Comparison of ENCODE assay signal across 24 cellular contexts in the genomic region with DNA sequence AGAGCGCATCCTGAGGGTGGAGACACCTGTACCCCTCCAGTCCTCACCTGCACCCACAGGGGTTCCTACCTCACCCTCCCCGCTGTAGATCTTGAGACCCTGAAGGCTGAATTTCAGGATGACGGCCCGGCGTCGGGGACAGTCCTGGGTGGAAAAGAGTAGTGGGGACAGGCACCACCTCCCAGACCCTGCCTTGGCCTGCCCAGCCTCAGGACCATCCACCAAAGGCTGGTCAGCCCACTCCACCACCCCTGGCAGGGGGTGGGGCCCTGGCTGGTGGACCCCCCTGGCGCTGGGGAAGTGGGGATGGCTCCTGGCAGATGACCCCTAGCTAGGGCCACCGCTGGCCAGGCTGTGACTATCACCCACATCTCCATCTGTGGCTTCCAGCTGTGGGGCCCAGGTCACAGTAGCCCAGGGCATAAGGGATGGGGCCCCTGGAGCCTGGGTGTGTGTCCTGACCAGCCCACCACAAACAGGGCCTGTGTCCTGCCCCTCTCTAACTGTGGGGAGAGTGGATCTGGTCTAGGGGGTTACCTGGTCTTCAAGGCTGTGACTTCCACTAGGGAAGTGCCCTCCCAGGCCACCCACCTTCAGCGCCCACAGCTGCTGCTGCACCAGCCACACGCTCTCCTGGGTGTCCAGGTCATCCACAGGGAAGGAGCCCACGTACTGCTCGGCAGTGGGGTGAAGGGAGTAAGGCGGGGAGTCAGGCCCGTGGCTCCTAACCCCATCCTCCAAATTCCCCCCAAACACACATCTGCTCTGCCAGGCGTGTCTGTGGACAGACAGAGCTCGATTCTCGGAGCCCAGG. TPM values are rescaled to one million over a fixed set of nuclear protein-coding genes. Genes with fewer than 3 reads are reported as not detected.
A peak's percentile ranks its signal among the peaks of the same experiment; 100 is the strongest.
DNase-seq lines count a peak whose midpoint lies in the region; ATAC-seq and TF ChIP-seq lines count a peak whose summit lies in the region.
"Had no signal": no experiment of that assay in that cellular context is flagged by ENCODE, and none has a peak within 500 bp of the region (broad histone marks: within the 10 kb centered on the region; RNA-seq: fewer than 3 reads in every experiment).

No MANE protein-coding gene starts in this region.

- H3K4me1 Mint-ChIP-seq in activated T-cell treated with anti-CD3 and anti-CD28 coated beads, Interleukin-2, amount 50 U/mL, for 24 hours (ENCODE audit: low read depth): peaks cover 7% of the 10 kb centered on the region
- peaks cover 5% of the 10 kb centered on the region for H3K4me1 Mint-ChIP-seq in activated T-cell treated with anti-CD3 and anti-CD28 coated beads, Interleukin-2, amount 50 U/mL, for 72 hours (ENCODE audit: low read depth)
- peaks cover 6% of the 10 kb centered on the region for H3K4me1 Mint-ChIP-seq in activated CD8-positive, alpha-beta memory T cell treated with anti-CD3 and anti-CD28 coated beads, Interleukin-2, amount 10 ng/mL, durations not matched to agents 7 days and 5 days
- H3K4me1 Mint-ChIP-seq in stimulated activated naive B cell treated with anti-CD40 and anti-IgM and Interleukin-4, amounts not matched to agents 10 μg/mL and 1 μg/mL and 100 μg/mL, for 72 hours: peaks cover 13 to 29% of the 10 kb centered on the region in 2 donors
- H3K4me1 Mint-ChIP-seq: activated naive CD4-positive, alpha-beta T cell treated with anti-CD3 and anti-CD28 coated beads, Interleukin-2, amount 50 U/mL, for 24 hours had no signal

- no peaks in the 10 kb centered on the region for H3K9me3 ChIP-seq in left lung
- H3K9me3 ChIP-seq: BLaER1, esophagus muscularis mucosa, MG63 had no signal

- H3K4me1 ChIP-seq in left lung: peaks cover 0 to 20% of the 10 kb centered on the region in 2 donors

- H3K4me3 Mint-ChIP-seq in activated T-cell treated with anti-CD3 and anti-CD28 coated beads, Interleukin-2, amount 50 U/mL, for 24 hours: no peak overlapping the region
- no peak overlapping the region for H3K4me3 Mint-ChIP-seq in activated T-cell treated with anti-CD3 and anti-CD28 coated beads, Interleukin-2, amount 50 U/mL, for 72 hours
- H3K4me3 Mint-ChIP-seq in activated CD8-positive, alpha-beta memory T cell treated with anti-CD3 and anti-CD28 coated beads, Interleukin-2, amount 10 ng/mL, durations not matched to agents 7 days and 5 days: no peak overlapping the region
- no peak overlapping the region for H3K4me3 Mint-ChIP-seq in stimulated activated naive B cell treated with anti-CD40 and anti-IgM and Interleukin-4, amounts not matched to agents 10 μg/mL and 1 μg/mL and 100 μg/mL, for 72 hours
- H3K4me3 Mint-ChIP-seq: activated CD4-positive, alpha-beta T cell treated with anti-CD3 and anti-CD28 coated beads, Interleukin-2, amount 10 ng/mL, durations not matched to agents 7 days and 5 days; activated naive CD4-positive, alpha-beta T cell treated with anti-CD3 and anti-CD28 coated beads, Interleukin-2, amount 50 U/mL, for 24 hours; IgD-negative memory B cell; nephron progenitor cell had no signal

- ATAC-seq in activated T-cell treated with anti-CD3 and anti-CD28 coated beads, Interleukin-2, amount 50 U/mL, for 72 hours (replicated peaks in 1 of 2): no peak
- no peak for ATAC-seq in activated CD8-positive, alpha-beta memory T cell treated with anti-CD3 and anti-CD28 coated beads, Interleukin-2, amount 10 ng/mL, durations not matched to agents 7 days and 5 days
- no peak for ATAC-seq in left lung
- no peak for ATAC-seq in stimulated activated naive B cell treated with anti-CD40 and anti-IgM and Interleukin-4, amounts not matched to agents 10 μg/mL and 1 μg/mL and 100 μg/mL, for 72 hours (replicated peaks)
- ATAC-seq in GM21360 (IDR thresholded peaks at IDR 0.05; ENCODE audit: unreplicated experiment): no peak
- ATAC-seq: HCT116, Right ventricle myocardium inferior had no signal

- intact Hi-C loops in left lung (cut with DNase I): no loop called here

- H3K27ac ChIP-seq in left lung: no peak overlapping the region
- H3K27ac ChIP-seq: BLaER1, esophagus muscularis mucosa had no signal

- DNase-seq in activated T-cell treated with anti-CD3 and anti-CD28 coated beads, Interleukin-2, amount 50 U/mL, for 24 hours: peak; percentile 22
- no peak for DNase-seq in activated T-cell treated with anti-CD3 and anti-CD28 coated beads, Interleukin-2, amount 50 U/mL, for 72 hours
- DNase-seq in activated CD8-positive, alpha-beta memory T cell treated with anti-CD3 and anti-CD28 coated beads, Interleukin-2, amount 10 ng/mL, durations not matched to agents 7 days and 5 days: peak; percentile 33
- DNase-seq in left lung (peak; percentile 24 to 50), NCI-H446 treated with DMSO at 0.1 percent for 48 hours (lab: John Stamatoyannopoulos, UW) (no peak)
- DNase-seq in stimulated activated naive B cell treated with anti-CD40 and anti-IgM and Interleukin-4, amounts not matched to agents 10 μg/mL and 1 μg/mL and 100 μg/mL, for 72 hours: no peak
- no peak for DNase-seq in activated naive CD4-positive, alpha-beta T cell treated with anti-CD3 and anti-CD28 coated beads, Interleukin-2, amount 50 U/mL, for 16 hours
- DNase-seq: activated CD4-positive, alpha-beta T cell treated with anti-CD3 and anti-CD28 coated beads, Interleukin-2, amount 10 ng/mL, durations not matched to agents 7 days and 5 days; activated T-cell treated with anti-CD3 and anti-CD28 coated beads for 4 hours; cerebellar nuclear complex; effector memory CD4-positive, alpha-beta T cell; MG63; NCI-H1436 treated with DMSO at 0.1 percent for 48 hours; NCI-H2171 treated with DMSO at 0.1 percent for 48 hours; nephron progenitor cell; substantia nigra had no signal

- CTCF ChIA-PET in activated CD8-positive, alpha-beta memory T cell treated with anti-CD3 and anti-CD28 coated beads, Interleukin-2, amount 10 ng/mL, durations not matched to agents 7 days and 5 days (lab: Charles Lee): interaction anchor here (1.0 to 1.3 kb wide), 2 partner anchors 29 to 30 kb away, joined by 4 read pairs; no protein-coding TSS in a partner anchor

- H3K36me3 Mint-ChIP-seq in activated T-cell treated with anti-CD3 and anti-CD28 coated beads, Interleukin-2, amount 50 U/mL, for 24 hours (ENCODE audit: low read depth): no peaks in the 10 kb centered on the region
- no peaks in the 10 kb centered on the region for H3K36me3 Mint-ChIP-seq in activated T-cell treated with anti-CD3 and anti-CD28 coated beads, Interleukin-2, amount 50 U/mL, for 72 hours (ENCODE audit: insufficient read depth in 2 of 2)
- no peaks in the 10 kb centered on the region for H3K36me3 Mint-ChIP-seq in activated CD8-positive, alpha-beta memory T cell treated with anti-CD3 and anti-CD28 coated beads, Interleukin-2, amount 10 ng/mL, durations not matched to agents 7 days and 5 days
- H3K36me3 Mint-ChIP-seq in stimulated activated naive B cell treated with anti-CD40 and anti-IgM and Interleukin-4, amounts not matched to agents 10 μg/mL and 1 μg/mL and 100 μg/mL, for 72 hours: no peaks in the 10 kb centered on the region
- H3K36me3 Mint-ChIP-seq: activated naive CD4-positive, alpha-beta T cell treated with anti-CD3 and anti-CD28 coated beads, Interleukin-2, amount 50 U/mL, for 24 hours had no signal

- H3K27me3 Mint-ChIP-seq in activated T-cell treated with anti-CD3 and anti-CD28 coated beads, Interleukin-2, amount 50 U/mL, for 24 hours: peaks cover 34% of the 10 kb centered on the region
- peaks cover 29% of the 10 kb centered on the region for H3K27me3 Mint-ChIP-seq in activated T-cell treated with anti-CD3 and anti-CD28 coated beads, Interleukin-2, amount 50 U/mL, for 72 hours (ENCODE audit: low read depth)
- peaks cover 35% of the 10 kb centered on the region for H3K27me3 Mint-ChIP-seq in activated CD8-positive, alpha-beta memory T cell treated with anti-CD3 and anti-CD28 coated beads, Interleukin-2, amount 10 ng/mL, durations not matched to agents 7 days and 5 days
- H3K27me3 Mint-ChIP-seq in stimulated activated naive B cell treated with anti-CD40 and anti-IgM and Interleukin-4, amounts not matched to agents 10 μg/mL and 1 μg/mL and 100 μg/mL, for 72 hours: peaks cover 33 to 42% of the 10 kb centered on the region in 2 donors

- H3K27me3 ChIP-seq in left lung: peaks cover 24 to 41% of the 10 kb centered on the region in 2 donors
- H3K27me3 ChIP-seq: MG63 had no signal

- H3K4me3 ChIP-seq in left lung: no peak overlapping the region
- H3K4me3 ChIP-seq: BLaER1, esophagus muscularis mucosa, MG63 had no signal

- TF ChIP-seq CTCF in left lung (IDR thresholded peaks at IDR 0.05): no peak

- H3K9me3 Mint-ChIP-seq in activated T-cell treated with anti-CD3 and anti-CD28 coated beads, Interleukin-2, amount 50 U/mL, for 24 hours: no peaks in the 10 kb centered on the region
- no peaks in the 10 kb centered on the region for H3K9me3 Mint-ChIP-seq in activated T-cell treated with anti-CD3 and anti-CD28 coated beads, Interleukin-2, amount 50 U/mL, for 72 hours
- no peaks in the 10 kb centered on the region for H3K9me3 Mint-ChIP-seq in activated CD8-positive, alpha-beta memory T cell treated with anti-CD3 and anti-CD28 coated beads, Interleukin-2, amount 10 ng/mL, durations not matched to agents 7 days and 5 days (ENCODE audit: low read depth)
- H3K9me3 Mint-ChIP-seq in stimulated activated naive B cell treated with anti-CD40 and anti-IgM and Interleukin-4, amounts not matched to agents 10 μg/mL and 1 μg/mL and 100 μg/mL, for 72 hours: no peaks in the 10 kb centered on the region
- H3K9me3 Mint-ChIP-seq: activated CD4-positive, alpha-beta T cell treated with anti-CD3 and anti-CD28 coated beads, Interleukin-2, amount 10 ng/mL, durations not matched to agents 7 days and 5 days; activated naive CD4-positive, alpha-beta T cell treated with anti-CD3 and anti-CD28 coated beads, Interleukin-2, amount 50 U/mL, for 24 hours; IgD-negative memory B cell; nephron progenitor cell had no signal

- H3K36me3 ChIP-seq in left lung: no peaks in the 10 kb centered on the region
- H3K36me3 ChIP-seq: BLaER1, esophagus muscularis mucosa, MG63 had no signal

- no peak overlapping the region for H3K27ac Mint-ChIP-seq in activated T-cell treated with anti-CD3 and anti-CD28 coated beads, Interleukin-2, amount 50 U/mL, for 24 hours
- H3K27ac Mint-ChIP-seq in activated T-cell treated with anti-CD3 and anti-CD28 coated beads, Interleukin-2, amount 50 U/mL, for 72 hours: no peak overlapping the region
- H3K27ac Mint-ChIP-seq in activated CD8-positive, alpha-beta memory T cell treated with anti-CD3 and anti-CD28 coated beads, Interleukin-2, amount 10 ng/mL, durations not matched to agents 7 days and 5 days: no peak overlapping the region
- peak overlapping the region; percentile 43 for H3K27ac Mint-ChIP-seq in stimulated activated naive B cell treated with anti-CD40 and anti-IgM and Interleukin-4, amounts not matched to agents 10 μg/mL and 1 μg/mL and 100 μg/mL, for 72 hours
- H3K27ac Mint-ChIP-seq: activated CD4-positive, alpha-beta T cell treated with anti-CD3 and anti-CD28 coated beads, Interleukin-2, amount 10 ng/mL, durations not matched to agents 7 days and 5 days; activated naive CD4-positive, alpha-beta T cell treated with anti-CD3 and anti-CD28 coated beads, Interleukin-2, amount 50 U/mL, for 24 hours; IgD-negative memory B cell; nephron progenitor cell had no signal

RNA-seq across cellular contexts. Expression of gene SH2D5, which starts 5.4 kb away (rescaled TPM):
- under 1 TPM; 0.09 to 0.34 TPM for total RNA-seq in activated T-cell treated with anti-CD3 and anti-CD28 coated beads, Interleukin-2, amount 50 U/mL, for 72 hours
- total RNA-seq in activated CD8-positive, alpha-beta memory T cell treated with anti-CD3 and anti-CD28 coated beads, Interleukin-2, amount 10 ng/mL, durations not matched to agents 7 days and 5 days: not detected
- 1 to 10 TPM in 1 of 2 donors, under 1 TPM in 1; 0.12 to 1.8 TPM for total RNA-seq in left lung
- total RNA-seq: activated CD4-positive, alpha-beta T cell treated with anti-CD3 and anti-CD28 coated beads, Interleukin-2, amount 10 ng/mL, durations not matched to agents 7 days and 5 days; mononuclear cell; Right ventricle myocardium inferior had no signal

RNA-seq across cellular contexts. Expression of gene KIF17, which starts 9.3 kb away (rescaled TPM):
- total RNA-seq in activated T-cell treated with anti-CD3 and anti-CD28 coated beads, Interleukin-2, amount 50 U/mL, for 72 hours: not detected
- not detected for total RNA-seq in activated CD8-positive, alpha-beta memory T cell treated with anti-CD3 and anti-CD28 coated beads, Interleukin-2, amount 10 ng/mL, durations not matched to agents 7 days and 5 days
- total RNA-seq in left lung: 1 to 10 TPM; 4.1 to 4.5 TPM
- total RNA-seq: activated CD4-positive, alpha-beta T cell treated with anti-CD3 and anti-CD28 coated beads, Interleukin-2, amount 10 ng/mL, durations not matched to agents 7 days and 5 days had no signal

RNA-seq across cellular contexts. Expression of gene HP1BP3, which starts 60.0 kb away (rescaled TPM):
- total RNA-seq in activated T-cell treated with anti-CD3 and anti-CD28 coated beads, Interleukin-2, amount 50 U/mL, for 72 hours: 100 to 1,000 TPM; 283 to 333 TPM
- 100 to 1,000 TPM; 295 to 364 TPM for total RNA-seq in activated CD8-positive, alpha-beta memory T cell treated with anti-CD3 and anti-CD28 coated beads, Interleukin-2, amount 10 ng/mL, durations not matched to agents 7 days and 5 days
- total RNA-seq in left lung: 100 to 1,000 TPM; 158 to 185 TPM

Comparison
In these comparisons a context has a peak if more than half of its experiments do, and no peak if none do; other contexts are left out.
1. DNase-seq: peak in activated T-cell treated with anti-CD3 and anti-CD28 coated beads, Interleukin-2, amount 50 U/mL, for 24 hours (single experiment), activated CD8-positive, alpha-beta memory T cell treated with anti-CD3 and anti-CD28 coated beads, Interleukin-2, amount 10 ng/mL, durations not matched to agents 7 days and 5 days (single experiment) and left lung (2 of 2); none in activated T-cell treated with anti-CD3 and anti-CD28 coated beads, Interleukin-2, amount 50 U/mL, for 72 hours (0 of 2), stimulated activated naive B cell treated with anti-CD40 and anti-IgM and Interleukin-4, amounts not matched to agents 10 μg/mL and 1 μg/mL and 100 μg/mL, for 72 hours (single experiment), activated naive CD4-positive, alpha-beta T cell treated with anti-CD3 and anti-CD28 coated beads, Interleukin-2, amount 50 U/mL, for 16 hours (single experiment) and NCI-H446 treated with DMSO at 0.1 percent for 48 hours (single experiment).
2. RNA of gene KIF17, which starts 9.3 kb away (total RNA-seq): 4.1 to 4.5 TPM in left lung; not detected in activated T-cell treated with anti-CD3 and anti-CD28 coated beads, Interleukin-2, amount 50 U/mL, for 72 hours and not detected in activated CD8-positive, alpha-beta memory T cell treated with anti-CD3 and anti-CD28 coated beads, Interleukin-2, amount 10 ng/mL, durations not matched to agents 7 days and 5 days; every median in the first group is over 4 times any median in the second.